In the genomic region with DNA sequence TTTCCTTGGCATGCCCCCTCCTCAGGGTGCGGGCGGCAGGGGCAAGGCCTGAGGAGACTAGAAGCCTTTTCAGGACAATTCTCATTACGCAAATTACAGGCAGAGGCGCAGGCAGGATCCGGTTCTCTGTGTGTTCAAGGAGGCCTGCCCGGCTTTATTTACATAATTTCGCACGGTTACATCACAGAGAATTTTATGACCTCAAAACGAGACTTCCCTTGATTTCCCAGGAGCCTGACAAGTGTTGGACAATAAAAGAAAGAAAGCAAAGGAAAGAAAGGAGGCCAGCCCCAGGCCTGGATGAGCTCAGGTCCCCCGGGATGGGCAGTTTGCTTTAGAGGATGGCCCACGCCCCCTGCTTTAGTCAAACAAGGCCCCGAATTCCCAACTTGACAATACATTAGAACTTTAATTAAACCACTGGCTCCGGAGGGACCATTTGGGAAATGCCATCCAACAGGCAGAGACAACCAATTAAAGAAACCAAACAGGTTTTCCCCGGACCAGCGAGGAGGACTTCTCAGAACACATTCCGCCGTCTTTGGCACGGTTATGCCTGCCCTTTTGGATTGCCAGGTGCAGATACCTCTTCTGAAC, we compare ENCODE assay signal across 1 cellular context.
TF ChIP-seq lines count a peak whose summit lies in the region.

No MANE protein-coding gene starts in this region.

TF ChIP-seq in HEK293, 187 proteins besides CTCF, POLR2A, EP300 and RAD21 (continued from another document and continues in another):
- TF ChIP-seq, protein P1, sequence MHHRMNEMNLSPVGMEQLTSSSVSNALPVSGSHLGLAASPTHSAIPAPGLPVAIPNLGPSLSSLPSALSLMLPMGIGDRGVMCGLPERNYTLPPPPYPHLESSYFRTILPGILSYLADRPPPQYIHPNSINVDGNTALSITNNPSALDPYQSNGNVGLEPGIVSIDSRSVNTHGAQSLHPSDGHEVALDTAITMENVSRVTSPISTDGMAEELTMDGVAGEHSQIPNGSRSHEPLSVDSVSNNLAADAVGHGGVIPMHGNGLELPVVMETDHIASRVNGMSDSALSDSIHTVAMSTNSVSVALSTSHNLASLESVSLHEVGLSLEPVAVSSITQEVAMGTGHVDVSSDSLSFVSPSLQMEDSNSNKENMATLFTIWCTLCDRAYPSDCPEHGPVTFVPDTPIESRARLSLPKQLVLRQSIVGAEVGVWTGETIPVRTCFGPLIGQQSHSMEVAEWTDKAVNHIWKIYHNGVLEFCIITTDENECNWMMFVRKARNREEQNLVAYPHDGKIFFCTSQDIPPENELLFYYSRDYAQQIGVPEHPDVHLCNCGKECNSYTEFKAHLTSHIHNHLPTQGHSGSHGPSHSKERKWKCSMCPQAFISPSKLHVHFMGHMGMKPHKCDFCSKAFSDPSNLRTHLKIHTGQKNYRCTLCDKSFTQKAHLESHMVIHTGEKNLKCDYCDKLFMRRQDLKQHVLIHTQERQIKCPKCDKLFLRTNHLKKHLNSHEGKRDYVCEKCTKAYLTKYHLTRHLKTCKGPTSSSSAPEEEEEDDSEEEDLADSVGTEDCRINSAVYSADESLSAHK (tag by site-specific recombination; IDR thresholded peaks at IDR 0.05), result peak; percentile 73; the same call in 1 of the 2 replicates
- TF ChIP-seq ZNF2 (tag by site-specific recombination; IDR thresholded peaks at IDR 0.05), result peak; percentile 51
- TF ChIP-seq SCRT2 (tag by site-specific recombination; IDR thresholded peaks at IDR 0.05), result peak; percentile 77
- TF ChIP-seq, protein P2, sequence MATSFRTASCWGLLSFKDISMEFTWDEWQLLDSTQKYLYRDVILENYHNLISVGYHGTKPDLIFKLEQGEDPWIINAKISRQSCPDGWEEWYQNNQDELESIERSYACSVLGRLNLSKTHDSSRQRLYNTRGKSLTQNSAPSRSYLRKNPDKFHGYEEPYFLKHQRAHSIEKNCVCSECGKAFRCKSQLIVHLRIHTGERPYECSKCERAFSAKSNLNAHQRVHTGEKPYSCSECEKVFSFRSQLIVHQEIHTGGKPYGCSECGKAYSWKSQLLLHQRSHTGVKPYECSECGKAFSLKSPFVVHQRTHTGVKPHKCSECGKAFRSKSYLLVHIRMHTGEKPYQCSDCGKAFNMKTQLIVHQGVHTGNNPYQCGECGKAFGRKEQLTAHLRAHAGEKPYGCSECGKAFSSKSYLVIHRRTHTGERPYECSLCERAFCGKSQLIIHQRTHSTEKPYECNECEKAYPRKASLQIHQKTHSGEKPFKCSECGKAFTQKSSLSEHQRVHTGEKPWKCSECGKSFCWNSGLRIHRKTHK (tag by site-specific recombination; IDR thresholded peaks at IDR 0.05), result no peak
- TF ChIP-seq ZSCAN16 (tag by site-specific recombination; IDR thresholded peaks at IDR 0.05), result no peak
- no peak for TF ChIP-seq ZNF132 (tag by site-specific recombination; IDR thresholded peaks at IDR 0.05; ENCODE audit: borderline replicate concordance)
- TF ChIP-seq ZNF580 (tag by site-specific recombination; IDR thresholded peaks at IDR 0.05), result no peak
- TF ChIP-seq SETDB1 (IDR thresholded peaks at IDR 0.05; ENCODE audit: insufficient read length, low read length), result no peak
- TF ChIP-seq ZNF423 (tag by site-specific recombination; IDR thresholded peaks at IDR 0.05), result no peak
- no peak for TF ChIP-seq ZNF548 (tag by site-specific recombination; IDR thresholded peaks at IDR 0.05)
- TF ChIP-seq YY2 (tag by site-specific recombination; IDR thresholded peaks at IDR 0.05), result no peak
- no peak for TF ChIP-seq ZNF701 (tag by site-specific recombination; IDR thresholded peaks at IDR 0.05)
- no peak for TF ChIP-seq ZNF549 (tag by site-specific recombination; IDR thresholded peaks at IDR 0.05)
- TF ChIP-seq PRDM1 (tag by site-specific recombination; IDR thresholded peaks at IDR 0.05), result peak; percentile 54; the same call in 1 of the 2 replicates
- TF ChIP-seq, protein P3, sequence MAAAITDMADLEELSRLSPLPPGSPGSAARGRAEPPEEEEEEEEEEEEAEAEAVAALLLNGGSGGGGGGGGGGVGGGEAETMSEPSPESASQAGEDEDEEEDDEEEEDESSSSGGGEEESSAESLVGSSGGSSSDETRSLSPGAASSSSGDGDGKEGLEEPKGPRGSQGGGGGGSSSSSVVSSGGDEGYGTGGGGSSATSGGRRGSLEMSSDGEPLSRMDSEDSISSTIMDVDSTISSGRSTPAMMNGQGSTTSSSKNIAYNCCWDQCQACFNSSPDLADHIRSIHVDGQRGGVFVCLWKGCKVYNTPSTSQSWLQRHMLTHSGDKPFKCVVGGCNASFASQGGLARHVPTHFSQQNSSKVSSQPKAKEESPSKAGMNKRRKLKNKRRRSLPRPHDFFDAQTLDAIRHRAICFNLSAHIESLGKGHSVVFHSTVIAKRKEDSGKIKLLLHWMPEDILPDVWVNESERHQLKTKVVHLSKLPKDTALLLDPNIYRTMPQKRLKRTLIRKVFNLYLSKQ (tag by site-specific recombination; IDR thresholded peaks at IDR 0.05; ENCODE audit: borderline replicate concordance), result no peak
- TF ChIP-seq ZNF112 (tag by site-specific recombination; IDR thresholded peaks at IDR 0.05), result no peak
- no peak for TF ChIP-seq ZNF202 (tag by site-specific recombination; IDR thresholded peaks at IDR 0.05; ENCODE audit: borderline replicate concordance)
- no peak for TF ChIP-seq ZNF791 (tag by site-specific recombination; IDR thresholded peaks at IDR 0.05)
- TF ChIP-seq BCL11B (tag by site-specific recombination; IDR thresholded peaks at IDR 0.05; ENCODE audit: low read depth), result no peak
- TF ChIP-seq, protein P4, sequence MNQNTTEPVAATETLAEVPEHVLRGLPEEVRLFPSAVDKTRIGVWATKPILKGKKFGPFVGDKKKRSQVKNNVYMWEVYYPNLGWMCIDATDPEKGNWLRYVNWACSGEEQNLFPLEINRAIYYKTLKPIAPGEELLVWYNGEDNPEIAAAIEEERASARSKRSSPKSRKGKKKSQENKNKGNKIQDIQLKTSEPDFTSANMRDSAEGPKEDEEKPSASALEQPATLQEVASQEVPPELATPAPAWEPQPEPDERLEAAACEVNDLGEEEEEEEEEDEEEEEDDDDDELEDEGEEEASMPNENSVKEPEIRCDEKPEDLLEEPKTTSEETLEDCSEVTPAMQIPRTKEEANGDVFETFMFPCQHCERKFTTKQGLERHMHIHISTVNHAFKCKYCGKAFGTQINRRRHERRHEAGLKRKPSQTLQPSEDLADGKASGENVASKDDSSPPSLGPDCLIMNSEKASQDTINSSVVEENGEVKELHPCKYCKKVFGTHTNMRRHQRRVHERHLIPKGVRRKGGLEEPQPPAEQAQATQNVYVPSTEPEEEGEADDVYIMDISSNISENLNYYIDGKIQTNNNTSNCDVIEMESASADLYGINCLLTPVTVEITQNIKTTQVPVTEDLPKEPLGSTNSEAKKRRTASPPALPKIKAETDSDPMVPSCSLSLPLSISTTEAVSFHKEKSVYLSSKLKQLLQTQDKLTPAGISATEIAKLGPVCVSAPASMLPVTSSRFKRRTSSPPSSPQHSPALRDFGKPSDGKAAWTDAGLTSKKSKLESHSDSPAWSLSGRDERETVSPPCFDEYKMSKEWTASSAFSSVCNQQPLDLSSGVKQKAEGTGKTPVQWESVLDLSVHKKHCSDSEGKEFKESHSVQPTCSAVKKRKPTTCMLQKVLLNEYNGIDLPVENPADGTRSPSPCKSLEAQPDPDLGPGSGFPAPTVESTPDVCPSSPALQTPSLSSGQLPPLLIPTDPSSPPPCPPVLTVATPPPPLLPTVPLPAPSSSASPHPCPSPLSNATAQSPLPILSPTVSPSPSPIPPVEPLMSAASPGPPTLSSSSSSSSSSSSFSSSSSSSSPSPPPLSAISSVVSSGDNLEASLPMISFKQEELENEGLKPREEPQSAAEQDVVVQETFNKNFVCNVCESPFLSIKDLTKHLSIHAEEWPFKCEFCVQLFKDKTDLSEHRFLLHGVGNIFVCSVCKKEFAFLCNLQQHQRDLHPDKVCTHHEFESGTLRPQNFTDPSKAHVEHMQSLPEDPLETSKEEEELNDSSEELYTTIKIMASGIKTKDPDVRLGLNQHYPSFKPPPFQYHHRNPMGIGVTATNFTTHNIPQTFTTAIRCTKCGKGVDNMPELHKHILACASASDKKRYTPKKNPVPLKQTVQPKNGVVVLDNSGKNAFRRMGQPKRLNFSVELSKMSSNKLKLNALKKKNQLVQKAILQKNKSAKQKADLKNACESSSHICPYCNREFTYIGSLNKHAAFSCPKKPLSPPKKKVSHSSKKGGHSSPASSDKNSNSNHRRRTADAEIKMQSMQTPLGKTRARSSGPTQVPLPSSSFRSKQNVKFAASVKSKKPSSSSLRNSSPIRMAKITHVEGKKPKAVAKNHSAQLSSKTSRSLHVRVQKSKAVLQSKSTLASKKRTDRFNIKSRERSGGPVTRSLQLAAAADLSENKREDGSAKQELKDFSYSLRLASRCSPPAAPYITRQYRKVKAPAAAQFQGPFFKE (tag by site-specific recombination; IDR thresholded peaks at IDR 0.05; ENCODE audit: borderline replicate concordance), result no peak
- TF ChIP-seq, protein P5, sequence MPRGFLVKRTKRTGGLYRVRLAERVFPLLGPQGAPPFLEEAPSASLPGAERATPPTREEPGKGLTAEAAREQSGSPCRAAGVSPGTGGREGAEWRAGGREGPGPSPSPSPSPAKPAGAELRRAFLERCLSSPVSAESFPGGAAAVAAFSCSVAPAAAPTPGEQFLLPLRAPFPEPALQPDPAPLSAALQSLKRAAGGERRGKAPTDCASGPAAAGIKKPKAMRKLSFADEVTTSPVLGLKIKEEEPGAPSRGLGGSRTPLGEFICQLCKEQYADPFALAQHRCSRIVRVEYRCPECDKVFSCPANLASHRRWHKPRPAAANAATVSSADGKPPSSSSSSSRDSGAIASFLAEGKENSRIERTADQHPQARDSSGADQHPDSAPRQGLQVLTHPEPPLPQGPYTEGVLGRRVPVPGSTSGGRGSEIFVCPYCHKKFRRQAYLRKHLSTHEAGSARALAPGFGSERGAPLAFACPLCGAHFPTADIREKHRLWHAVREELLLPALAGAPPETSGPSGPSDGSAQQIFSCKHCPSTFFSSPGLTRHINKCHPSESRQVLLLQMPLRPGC (tag by site-specific recombination; IDR thresholded peaks at IDR 0.05), result peak; percentile 58; the same call in 1 of the 2 replicates
- TF ChIP-seq ZSCAN23 (tag by site-specific recombination; IDR thresholded peaks at IDR 0.05), result no peak
- TF ChIP-seq ZNF10 (tag by site-specific recombination; IDR thresholded peaks at IDR 0.05), result no peak
- no peak for TF ChIP-seq ZNF776 (tag by site-specific recombination; IDR thresholded peaks at IDR 0.05; ENCODE audit: borderline replicate concordance)
- TF ChIP-seq, protein P6, sequence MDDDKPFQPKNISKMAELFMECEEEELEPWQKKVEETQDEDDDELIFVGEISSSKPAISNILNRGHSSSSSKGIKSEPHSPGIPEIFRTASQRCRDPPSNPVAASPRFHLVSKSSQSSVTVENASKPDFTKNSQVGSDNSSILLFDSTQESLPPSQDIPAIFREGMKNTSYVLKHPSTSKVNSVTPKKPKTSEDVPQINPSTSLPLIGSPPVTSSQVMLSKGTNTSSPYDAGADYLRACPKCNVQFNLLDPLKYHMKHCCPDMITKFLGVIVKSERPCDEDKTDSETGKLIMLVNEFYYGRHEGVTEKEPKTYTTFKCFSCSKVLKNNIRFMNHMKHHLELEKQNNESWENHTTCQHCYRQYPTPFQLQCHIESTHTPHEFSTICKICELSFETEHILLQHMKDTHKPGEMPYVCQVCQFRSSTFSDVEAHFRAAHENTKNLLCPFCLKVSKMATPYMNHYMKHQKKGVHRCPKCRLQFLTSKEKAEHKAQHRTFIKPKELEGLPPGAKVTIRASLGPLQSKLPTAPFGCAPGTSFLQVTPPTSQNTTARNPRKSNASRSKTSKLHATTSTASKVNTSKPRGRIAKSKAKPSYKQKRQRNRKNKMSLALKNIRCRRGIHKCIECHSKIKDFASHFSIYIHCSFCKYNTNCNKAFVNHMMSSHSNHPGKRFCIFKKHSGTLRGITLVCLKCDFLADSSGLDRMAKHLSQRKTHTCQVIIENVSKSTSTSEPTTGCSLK (tag by site-specific recombination; IDR thresholded peaks at IDR 0.05), result no peak
- TF ChIP-seq, protein P7, sequence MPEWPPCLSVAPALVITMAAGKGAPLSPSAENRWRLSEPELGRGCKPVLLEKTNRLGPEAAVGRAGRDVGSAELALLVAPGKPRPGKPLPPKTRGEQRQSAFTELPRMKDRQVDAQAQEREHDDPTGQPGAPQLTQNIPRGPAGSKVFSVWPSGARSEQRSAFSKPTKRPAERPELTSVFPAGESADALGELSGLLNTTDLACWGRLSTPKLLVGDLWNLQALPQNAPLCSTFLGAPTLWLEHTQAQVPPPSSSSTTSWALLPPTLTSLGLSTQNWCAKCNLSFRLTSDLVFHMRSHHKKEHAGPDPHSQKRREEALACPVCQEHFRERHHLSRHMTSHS (tag by site-specific recombination; IDR thresholded peaks at IDR 0.05), result no peak
- TF ChIP-seq, protein P8, sequence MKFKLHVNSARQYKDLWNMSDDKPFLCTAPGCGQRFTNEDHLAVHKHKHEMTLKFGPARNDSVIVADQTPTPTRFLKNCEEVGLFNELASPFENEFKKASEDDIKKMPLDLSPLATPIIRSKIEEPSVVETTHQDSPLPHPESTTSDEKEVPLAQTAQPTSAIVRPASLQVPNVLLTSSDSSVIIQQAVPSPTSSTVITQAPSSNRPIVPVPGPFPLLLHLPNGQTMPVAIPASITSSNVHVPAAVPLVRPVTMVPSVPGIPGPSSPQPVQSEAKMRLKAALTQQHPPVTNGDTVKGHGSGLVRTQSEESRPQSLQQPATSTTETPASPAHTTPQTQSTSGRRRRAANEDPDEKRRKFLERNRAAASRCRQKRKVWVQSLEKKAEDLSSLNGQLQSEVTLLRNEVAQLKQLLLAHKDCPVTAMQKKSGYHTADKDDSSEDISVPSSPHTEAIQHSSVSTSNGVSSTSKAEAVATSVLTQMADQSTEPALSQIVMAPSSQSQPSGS (tag by site-specific recombination; IDR thresholded peaks at IDR 0.05; ENCODE audit: low read depth), result peak; percentile 88
- TF ChIP-seq ZNF792 (tag by site-specific recombination; IDR thresholded peaks at IDR 0.05), result no peak
- TF ChIP-seq ZBTB8A (tag by site-specific recombination; IDR thresholded peaks at IDR 0.05), result peak; percentile 71
- no peak for TF ChIP-seq ZNF169 (tag by site-specific recombination; IDR thresholded peaks at IDR 0.05)
- TF ChIP-seq TRIM28 (IDR thresholded peaks at IDR 0.05; ENCODE audit: borderline replicate concordance, low read length), result no peak; the same call in 1 of the 2 replicates
- TF ChIP-seq ZBTB44 (tag by site-specific recombination; IDR thresholded peaks at IDR 0.05), result peak; percentile 63; the same call in 1 of the 2 replicates
- peak; percentile 77 for TF ChIP-seq ZNF366 (tag by site-specific recombination; conservative IDR thresholded peaks at IDR 0.05)
- TF ChIP-seq ZNF514 (tag by site-specific recombination; IDR thresholded peaks at IDR 0.05), result no peak
